8 cellular contexts compared by ENCODE assay signal in the genomic region with DNA sequence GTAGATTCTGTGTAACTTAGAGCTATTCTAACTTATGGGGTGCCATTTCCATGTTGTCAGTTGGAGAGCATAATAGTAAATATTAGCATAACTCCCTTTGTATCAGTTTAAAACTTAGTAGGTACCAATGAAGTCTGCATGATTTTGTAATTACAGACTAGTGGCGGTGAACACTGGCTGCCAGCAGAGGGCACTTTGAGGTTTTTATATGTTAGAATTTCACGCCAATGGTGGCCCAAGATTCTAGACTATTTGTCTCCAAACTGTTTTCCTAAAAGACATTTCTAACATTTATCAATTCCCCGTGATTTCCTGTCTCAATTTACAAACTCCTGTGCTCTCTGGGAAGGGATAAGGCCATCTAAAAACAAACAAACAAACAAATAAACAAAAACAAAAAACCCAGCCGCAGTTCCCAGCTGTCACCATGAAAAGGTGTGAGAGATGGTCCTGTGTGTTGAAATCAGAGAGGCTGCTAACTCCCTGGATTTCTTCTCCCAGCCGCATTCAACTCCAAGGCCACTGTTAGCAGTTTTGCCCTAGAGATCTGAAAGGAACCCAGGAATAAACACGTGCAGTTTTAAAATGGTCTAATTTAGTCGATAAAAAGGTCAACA. TPM values are rescaled to one million over a fixed set of nuclear protein-coding genes. Genes with fewer than 3 reads are reported as not detected.
A peak's percentile ranks its signal among the peaks of the same experiment; 100 is the strongest.
DNase-seq lines count a peak whose midpoint lies in the region; ATAC-seq and TF ChIP-seq lines count a peak whose summit lies in the region.

No MANE protein-coding gene starts in this region.

- 51% methylated on average over 7 of the region's 7 CpGs for WGBS in suprapubic skin

- H3K4me3 Mint-ChIP-seq in activated CD8-positive, alpha-beta T cell treated with anti-CD3 and anti-CD28 coated beads, Interleukin-2, amount 10 ng/mL, durations not matched to agents 7 days and 5 days = no peak overlapping the region

- no peak overlapping the region for H3K27ac ChIP-seq in suprapubic skin

- H3K27me3 Mint-ChIP-seq in activated CD8-positive, alpha-beta T cell treated with anti-CD3 and anti-CD28 coated beads, Interleukin-2, amount 10 ng/mL, durations not matched to agents 7 days and 5 days (ENCODE audit: low read depth) = no peaks in the 10 kb centered on the region

- CTCF ChIA-PET in activated CD8-positive, alpha-beta T cell treated with anti-CD3 and anti-CD28 coated beads, Interleukin-2, amount 10 ng/mL, durations not matched to agents 7 days and 5 days (lab: Charles Lee) = interaction anchor here (0.6 to 8.2 kb wide), 27 partner anchors 13 to 490 kb away, joined by 3 to 184 read pairs (median 3); no protein-coding TSS in a partner anchor

- H3K27me3 ChIP-seq in suprapubic skin = no peaks in the 10 kb centered on the region

- POLR2A ChIA-PET in activated CD8-positive, alpha-beta T cell treated with anti-CD3 and anti-CD28 coated beads, Interleukin-2, amount 10 ng/mL, durations not matched to agents 7 days and 5 days (lab: Charles Lee) = no interaction called here

- peak; percentile 65 for TF ChIP-seq CTCF in GM10266 (IDR thresholded peaks at IDR 0.05; ENCODE audit: control insufficient read depth, insufficient read depth, low read depth, missing control alignments)
- peak; percentile 22 to 47 for TF ChIP-seq CTCF in suprapubic skin (IDR thresholded peaks at IDR 0.05)

- TF ChIP-seq POLR2A in suprapubic skin (IDR thresholded peaks at IDR 0.05) = no peak

- H3K4me1 Mint-ChIP-seq in activated CD8-positive, alpha-beta T cell treated with anti-CD3 and anti-CD28 coated beads, Interleukin-2, amount 10 ng/mL, durations not matched to agents 7 days and 5 days (ENCODE audit: low read depth) = peaks cover 9% of the 10 kb centered on the region

- H3K9me3 Mint-ChIP-seq in activated CD8-positive, alpha-beta T cell treated with anti-CD3 and anti-CD28 coated beads, Interleukin-2, amount 10 ng/mL, durations not matched to agents 7 days and 5 days (ENCODE audit: insufficient read depth) = no peaks in the 10 kb centered on the region

- peak; percentile 34 for DNase-seq in AG08396 (ENCODE audit: low spot score)
- DNase-seq in GM10266 (ENCODE audit: extremely low spot score) = peak; percentile 43
- peak; percentile 7 for DNase-seq in NCI-H128 (lab: John Stamatoyannopoulos, UW; ENCODE audit: unreplicated experiment)
- DNase-seq in activated CD8-positive, alpha-beta T cell treated with anti-CD3 and anti-CD28 coated beads, Interleukin-2, amount 10 ng/mL, durations not matched to agents 7 days and 5 days = peak; percentile 57
- peak; percentile 77 for DNase-seq in inferior parietal cortex (ENCODE audit: extremely low spot score)
- DNase-seq in suprapubic skin (ENCODE audit: low spot score in 2 of 2) = no peak
- no peak for DNase-seq in 8988T

- H3K36me3 Mint-ChIP-seq in activated CD8-positive, alpha-beta T cell treated with anti-CD3 and anti-CD28 coated beads, Interleukin-2, amount 10 ng/mL, durations not matched to agents 7 days and 5 days (ENCODE audit: low read depth) = no peaks in the 10 kb centered on the region

- no peaks in the 10 kb centered on the region for H3K36me3 ChIP-seq in suprapubic skin

- H3K27ac Mint-ChIP-seq in activated CD8-positive, alpha-beta T cell treated with anti-CD3 and anti-CD28 coated beads, Interleukin-2, amount 10 ng/mL, durations not matched to agents 7 days and 5 days = no peak overlapping the region

- no peak overlapping the region for H3K4me3 ChIP-seq in suprapubic skin

- no peaks in the 10 kb centered on the region for H3K9me3 ChIP-seq in suprapubic skin

- H3K4me1 ChIP-seq in suprapubic skin = peaks cover 6% of the 10 kb centered on the region

- TF ChIP-seq EP300 in suprapubic skin (IDR thresholded peaks at IDR 0.05) = no peak

- ATAC-seq in activated CD8-positive, alpha-beta T cell treated with anti-CD3 and anti-CD28 coated beads, Interleukin-2, amount 10 ng/mL, durations not matched to agents 7 days and 5 days = peak; percentile 49
- ATAC-seq in HG03139 (IDR thresholded peaks at IDR 0.05; ENCODE audit: unreplicated experiment) = no peak

RNA-seq across cellular contexts. Expression of a gene that starts 57.6 kb away (rescaled TPM):
- 1 to 10 TPM; 5.1 to 5.5 TPM for total RNA-seq in activated CD8-positive, alpha-beta T cell treated with anti-CD3 and anti-CD28 coated beads, Interleukin-2, amount 10 ng/mL, durations not matched to agents 7 days and 5 days
- total RNA-seq in suprapubic skin = 1 to 10 TPM; 3.5 to 6.6 (median 5.7) TPM

Comparison
In these comparisons a context has a peak if more than half of its experiments do, and no peak if none do; other contexts are left out.
1. DNase-seq: peak in AG08396 (single experiment), GM10266 (single experiment), NCI-H128 (single experiment), activated CD8-positive, alpha-beta T cell treated with anti-CD3 and anti-CD28 coated beads, Interleukin-2, amount 10 ng/mL, durations not matched to agents 7 days and 5 days (single experiment) and inferior parietal cortex (single experiment); none in suprapubic skin (0 of 2) and 8988T (single experiment).